Comparison of ENCODE assay signal across 1 cellular context in the genomic region with DNA sequence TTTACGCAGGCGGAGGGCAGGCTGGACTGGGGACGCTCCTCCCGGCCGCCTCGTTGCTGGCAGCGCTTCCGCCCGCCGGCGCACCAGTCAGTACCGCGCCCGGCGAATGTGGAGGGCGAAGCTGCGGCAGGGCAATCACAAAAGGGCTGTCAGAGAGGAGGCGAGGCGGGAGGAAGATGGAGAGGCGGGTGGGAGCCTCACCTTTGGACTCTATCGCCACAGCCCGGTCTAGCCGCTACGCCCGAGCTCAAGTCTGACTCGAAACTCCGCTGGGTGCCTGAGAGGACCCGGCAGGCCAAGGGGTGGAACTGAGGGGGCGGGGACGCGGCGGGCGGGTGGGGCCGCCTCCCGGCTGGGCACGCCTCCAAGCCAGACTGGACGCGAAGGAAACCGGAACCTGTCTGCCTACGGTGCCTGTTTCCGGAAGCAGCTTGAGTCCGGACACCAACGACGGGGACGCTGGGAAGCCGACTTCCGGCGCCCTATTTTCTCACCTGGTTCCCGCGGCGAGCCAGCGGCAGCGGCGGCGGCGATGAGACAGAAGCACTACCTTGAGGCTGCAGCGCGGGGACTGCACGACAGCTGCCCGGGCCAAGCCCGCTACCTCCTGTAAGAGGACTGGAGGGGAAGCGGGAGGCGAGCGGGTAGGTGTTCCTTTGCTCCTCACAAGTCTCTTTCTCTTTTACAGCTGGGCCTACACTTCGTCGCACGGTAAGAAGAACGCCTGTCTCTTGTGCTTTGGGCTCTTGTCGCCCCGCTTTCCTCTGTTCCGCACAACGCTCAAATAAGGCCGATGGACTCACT.
A peak's percentile ranks its signal among the peaks of the same experiment; 100 is the strongest.
TF ChIP-seq lines count a peak whose summit lies in the region.

A gene (plus strand): TSS at position 483 of the 804 bp plus-strand sequence.

TF ChIP-seq in HepG2, 621 proteins besides CTCF, POLR2A, EP300 and RAD21 (continued from another document and continues in another):
- TF ChIP-seq, protein P1, sequence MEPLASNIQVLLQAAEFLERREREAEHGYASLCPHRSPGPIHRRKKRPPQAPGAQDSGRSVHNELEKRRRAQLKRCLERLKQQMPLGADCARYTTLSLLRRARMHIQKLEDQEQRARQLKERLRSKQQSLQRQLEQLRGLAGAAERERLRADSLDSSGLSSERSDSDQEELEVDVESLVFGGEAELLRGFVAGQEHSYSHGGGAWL (CRISPR knock-in tag; IDR thresholded peaks at IDR 0.05): peak; percentile 63; the same call in 1 of the 2 replicates
- TF ChIP-seq MAZ (IDR thresholded peaks at IDR 0.05; ENCODE audit: borderline replicate concordance, low read depth, low read length): peak; percentile 83
- TF ChIP-seq MAZ (CRISPR knock-in tag; IDR thresholded peaks at IDR 0.05; ENCODE audit: low read depth): peak; percentile 9; the same call in 1 of the 2 replicates
- TF ChIP-seq ATF7-NPFF (CRISPR knock-in tag; IDR thresholded peaks at IDR 0.05; ENCODE audit: low read depth): peak; percentile 20; the same call in 1 of the 2 replicates
- no peak for TF ChIP-seq HMGA1 (CRISPR knock-in tag; conservative IDR thresholded peaks at IDR 0.05)
- peak; percentile 85 for TF ChIP-seq HNF4G (IDR thresholded peaks at IDR 0.05; ENCODE audit: borderline replicate concordance, low read depth, low read length)
- TF ChIP-seq HNF4G (CRISPR knock-in tag; IDR thresholded peaks at IDR 0.05; ENCODE audit: borderline replicate concordance, low read depth): peak; percentile 88; the same call in 1 of the 2 replicates
- TF ChIP-seq, protein P2, sequence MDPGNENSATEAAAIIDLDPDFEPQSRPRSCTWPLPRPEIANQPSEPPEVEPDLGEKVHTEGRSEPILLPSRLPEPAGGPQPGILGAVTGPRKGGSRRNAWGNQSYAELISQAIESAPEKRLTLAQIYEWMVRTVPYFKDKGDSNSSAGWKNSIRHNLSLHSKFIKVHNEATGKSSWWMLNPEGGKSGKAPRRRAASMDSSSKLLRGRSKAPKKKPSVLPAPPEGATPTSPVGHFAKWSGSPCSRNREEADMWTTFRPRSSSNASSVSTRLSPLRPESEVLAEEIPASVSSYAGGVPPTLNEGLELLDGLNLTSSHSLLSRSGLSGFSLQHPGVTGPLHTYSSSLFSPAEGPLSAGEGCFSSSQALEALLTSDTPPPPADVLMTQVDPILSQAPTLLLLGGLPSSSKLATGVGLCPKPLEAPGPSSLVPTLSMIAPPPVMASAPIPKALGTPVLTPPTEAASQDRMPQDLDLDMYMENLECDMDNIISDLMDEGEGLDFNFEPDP (CRISPR knock-in tag; conservative IDR thresholded peaks at IDR 0.05): no peak
- TF ChIP-seq, protein P3, sequence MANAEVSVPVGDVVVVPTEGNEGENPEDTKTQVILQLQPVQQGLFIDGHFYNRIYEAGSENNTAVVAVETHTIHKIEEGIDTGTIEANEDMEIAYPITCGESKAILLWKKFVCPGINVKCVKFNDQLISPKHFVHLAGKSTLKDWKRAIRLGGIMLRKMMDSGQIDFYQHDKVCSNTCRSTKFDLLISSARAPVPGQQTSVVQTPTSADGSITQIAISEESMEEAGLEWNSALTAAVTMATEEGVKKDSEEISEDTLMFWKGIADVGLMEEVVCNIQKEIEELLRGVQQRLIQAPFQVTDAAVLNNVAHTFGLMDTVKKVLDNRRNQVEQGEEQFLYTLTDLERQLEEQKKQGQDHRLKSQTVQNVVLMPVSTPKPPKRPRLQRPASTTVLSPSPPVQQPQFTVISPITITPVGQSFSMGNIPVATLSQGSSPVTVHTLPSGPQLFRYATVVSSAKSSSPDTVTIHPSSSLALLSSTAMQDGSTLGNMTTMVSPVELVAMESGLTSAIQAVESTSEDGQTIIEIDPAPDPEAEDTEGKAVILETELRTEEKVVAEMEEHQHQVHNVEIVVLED (CRISPR knock-in tag; IDR thresholded peaks at IDR 0.05; ENCODE audit: borderline replicate concordance): peak; percentile 85
- TF ChIP-seq, protein P4, sequence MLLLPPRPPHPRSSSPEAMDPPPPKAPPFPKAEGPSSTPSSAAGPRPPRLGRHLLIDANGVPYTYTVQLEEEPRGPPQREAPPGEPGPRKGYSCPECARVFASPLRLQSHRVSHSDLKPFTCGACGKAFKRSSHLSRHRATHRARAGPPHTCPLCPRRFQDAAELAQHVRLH (CRISPR knock-in tag; IDR thresholded peaks at IDR 0.05; ENCODE audit: borderline replicate concordance, low read depth): peak; percentile 99
- no peak for TF ChIP-seq TEAD2 (CRISPR knock-in tag; IDR thresholded peaks at IDR 0.05)
- no peak for TF ChIP-seq SIX4 (CRISPR knock-in tag; IDR thresholded peaks at IDR 0.05)
- TF ChIP-seq, protein P5, sequence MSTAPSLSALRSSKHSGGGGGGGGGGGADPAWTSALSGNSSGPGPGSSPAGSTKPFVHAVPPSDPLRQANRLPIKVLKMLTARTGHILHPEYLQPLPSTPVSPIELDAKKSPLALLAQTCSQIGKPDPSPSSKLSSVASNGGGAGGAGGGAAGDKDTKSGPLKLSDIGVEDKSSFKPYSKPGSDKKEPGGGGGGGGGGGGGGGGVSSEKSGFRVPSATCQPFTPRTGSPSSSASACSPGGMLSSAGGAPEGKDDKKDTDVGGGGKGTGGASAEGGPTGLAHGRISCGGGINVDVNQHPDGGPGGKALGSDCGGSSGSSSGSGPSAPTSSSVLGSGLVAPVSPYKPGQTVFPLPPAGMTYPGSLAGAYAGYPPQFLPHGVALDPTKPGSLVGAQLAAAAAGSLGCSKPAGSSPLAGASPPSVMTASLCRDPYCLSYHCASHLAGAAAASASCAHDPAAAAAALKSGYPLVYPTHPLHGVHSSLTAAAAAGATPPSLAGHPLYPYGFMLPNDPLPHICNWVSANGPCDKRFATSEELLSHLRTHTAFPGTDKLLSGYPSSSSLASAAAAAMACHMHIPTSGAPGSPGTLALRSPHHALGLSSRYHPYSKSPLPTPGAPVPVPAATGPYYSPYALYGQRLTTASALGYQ (CRISPR knock-in tag; IDR thresholded peaks at IDR 0.05): peak; percentile 48; the same call in 1 of the 2 replicates
- TF ChIP-seq, protein P6, sequence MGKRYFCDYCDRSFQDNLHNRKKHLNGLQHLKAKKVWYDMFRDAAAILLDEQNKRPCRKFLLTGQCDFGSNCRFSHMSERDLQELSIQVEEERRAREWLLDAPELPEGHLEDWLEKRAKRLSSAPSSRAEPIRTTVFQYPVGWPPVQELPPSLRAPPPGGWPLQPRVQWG (CRISPR knock-in tag; IDR thresholded peaks at IDR 0.05; ENCODE audit: borderline replicate concordance, low read depth): no peak
- TF ChIP-seq, protein P7, sequence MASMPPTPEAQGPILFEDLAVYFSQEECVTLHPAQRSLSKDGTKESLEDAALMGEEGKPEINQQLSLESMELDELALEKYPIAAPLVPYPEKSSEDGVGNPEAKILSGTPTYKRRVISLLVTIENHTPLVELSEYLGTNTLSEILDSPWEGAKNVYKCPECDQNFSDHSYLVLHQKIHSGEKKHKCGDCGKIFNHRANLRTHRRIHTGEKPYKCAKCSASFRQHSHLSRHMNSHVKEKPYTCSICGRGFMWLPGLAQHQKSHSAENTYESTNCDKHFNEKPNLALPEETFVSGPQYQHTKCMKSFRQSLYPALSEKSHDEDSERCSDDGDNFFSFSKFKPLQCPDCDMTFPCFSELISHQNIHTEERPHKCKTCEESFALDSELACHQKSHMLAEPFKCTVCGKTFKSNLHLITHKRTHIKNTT (CRISPR knock-in tag; IDR thresholded peaks at IDR 0.05): no peak
- TF ChIP-seq, protein P8, sequence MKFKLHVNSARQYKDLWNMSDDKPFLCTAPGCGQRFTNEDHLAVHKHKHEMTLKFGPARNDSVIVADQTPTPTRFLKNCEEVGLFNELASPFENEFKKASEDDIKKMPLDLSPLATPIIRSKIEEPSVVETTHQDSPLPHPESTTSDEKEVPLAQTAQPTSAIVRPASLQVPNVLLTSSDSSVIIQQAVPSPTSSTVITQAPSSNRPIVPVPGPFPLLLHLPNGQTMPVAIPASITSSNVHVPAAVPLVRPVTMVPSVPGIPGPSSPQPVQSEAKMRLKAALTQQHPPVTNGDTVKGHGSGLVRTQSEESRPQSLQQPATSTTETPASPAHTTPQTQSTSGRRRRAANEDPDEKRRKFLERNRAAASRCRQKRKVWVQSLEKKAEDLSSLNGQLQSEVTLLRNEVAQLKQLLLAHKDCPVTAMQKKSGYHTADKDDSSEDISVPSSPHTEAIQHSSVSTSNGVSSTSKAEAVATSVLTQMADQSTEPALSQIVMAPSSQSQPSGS (CRISPR knock-in tag; IDR thresholded peaks at IDR 0.05): peak; percentile 51; the same call in 1 of the 2 replicates
- TF ChIP-seq, protein P9, sequence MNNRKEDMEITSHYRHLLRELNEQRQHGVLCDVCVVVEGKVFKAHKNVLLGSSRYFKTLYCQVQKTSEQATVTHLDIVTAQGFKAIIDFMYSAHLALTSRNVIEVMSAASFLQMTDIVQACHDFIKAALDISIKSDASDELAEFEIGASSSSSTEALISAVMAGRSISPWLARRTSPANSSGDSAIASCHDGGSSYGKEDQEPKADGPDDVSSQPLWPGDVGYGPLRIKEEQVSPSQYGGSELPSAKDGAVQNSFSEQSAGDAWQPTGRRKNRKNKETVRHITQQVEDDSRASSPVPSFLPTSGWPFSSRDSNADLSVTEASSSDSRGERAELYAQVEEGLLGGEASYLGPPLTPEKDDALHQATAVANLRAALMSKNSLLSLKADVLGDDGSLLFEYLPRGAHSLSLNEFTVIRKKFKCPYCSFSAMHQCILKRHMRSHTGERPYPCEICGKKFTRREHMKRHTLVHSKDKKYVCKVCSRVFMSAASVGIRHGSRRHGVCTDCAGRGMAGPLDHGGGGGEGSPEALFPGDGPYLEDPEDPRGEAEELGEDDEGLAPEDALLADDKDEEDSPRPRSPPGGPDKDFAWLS (CRISPR knock-in tag; IDR thresholded peaks at IDR 0.05; ENCODE audit: borderline replicate concordance): no peak
- TF ChIP-seq HNRNPUL1 (IDR thresholded peaks at IDR 0.05; ENCODE audit: low read depth, low read length): no peak
- TF ChIP-seq ZNF543 (CRISPR knock-in tag; IDR thresholded peaks at IDR 0.05): peak; percentile 96
- no peak for TF ChIP-seq ZNF878 (CRISPR knock-in tag; IDR thresholded peaks at IDR 0.05)
- no peak for TF ChIP-seq NFRKB (IDR thresholded peaks at IDR 0.05)
- TF ChIP-seq ZNF773 (CRISPR knock-in tag; IDR thresholded peaks at IDR 0.05; ENCODE audit: borderline replicate concordance): no peak; the same call in 1 of the 2 replicates
- TF ChIP-seq SAP130 (CRISPR knock-in tag; IDR thresholded peaks at IDR 0.05; ENCODE audit: low read depth): peak; percentile 95
- peak; percentile 77 for TF ChIP-seq SIN3B (IDR thresholded peaks at IDR 0.05; ENCODE audit: low read length)
- no peak; the same call in 1 of the 2 replicates for TF ChIP-seq CENPT (CRISPR knock-in tag; IDR thresholded peaks at IDR 0.05; ENCODE audit: low read depth)
- TF ChIP-seq, protein P10, sequence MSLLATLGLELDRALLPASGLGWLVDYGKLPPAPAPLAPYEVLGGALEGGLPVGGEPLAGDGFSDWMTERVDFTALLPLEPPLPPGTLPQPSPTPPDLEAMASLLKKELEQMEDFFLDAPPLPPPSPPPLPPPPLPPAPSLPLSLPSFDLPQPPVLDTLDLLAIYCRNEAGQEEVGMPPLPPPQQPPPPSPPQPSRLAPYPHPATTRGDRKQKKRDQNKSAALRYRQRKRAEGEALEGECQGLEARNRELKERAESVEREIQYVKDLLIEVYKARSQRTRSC (CRISPR knock-in tag; IDR thresholded peaks at IDR 0.05; ENCODE audit: low read depth): no peak
- TF ChIP-seq HDAC1 (CRISPR knock-in tag; IDR thresholded peaks at IDR 0.05): peak; percentile 94
- no peak for TF ChIP-seq ZNF660 (CRISPR knock-in tag; IDR thresholded peaks at IDR 0.05; ENCODE audit: borderline replicate concordance, low read depth)
- no peak for TF ChIP-seq RAD51 (IDR thresholded peaks at IDR 0.05; ENCODE audit: borderline replicate concordance)
- no peak for TF ChIP-seq CBX2 (IDR thresholded peaks at IDR 0.05; ENCODE audit: low read depth, low read length)
- no peak for TF ChIP-seq CBX2 (CRISPR knock-in tag; IDR thresholded peaks at IDR 0.05; ENCODE audit: low read depth)
- no peak for TF ChIP-seq RNF2 (conservative IDR thresholded peaks at IDR 0.05; ENCODE audit: low read depth)
- TF ChIP-seq, protein P11, sequence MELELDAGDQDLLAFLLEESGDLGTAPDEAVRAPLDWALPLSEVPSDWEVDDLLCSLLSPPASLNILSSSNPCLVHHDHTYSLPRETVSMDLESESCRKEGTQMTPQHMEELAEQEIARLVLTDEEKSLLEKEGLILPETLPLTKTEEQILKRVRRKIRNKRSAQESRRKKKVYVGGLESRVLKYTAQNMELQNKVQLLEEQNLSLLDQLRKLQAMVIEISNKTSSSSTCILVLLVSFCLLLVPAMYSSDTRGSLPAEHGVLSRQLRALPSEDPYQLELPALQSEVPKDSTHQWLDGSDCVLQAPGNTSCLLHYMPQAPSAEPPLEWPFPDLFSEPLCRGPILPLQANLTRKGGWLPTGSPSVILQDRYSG (CRISPR knock-in tag; IDR thresholded peaks at IDR 0.05): 0 out of 2 replicates have a peak, but pooled peaks have one; percentile 57
- TF ChIP-seq ZC3H4 (CRISPR knock-in tag; IDR thresholded peaks at IDR 0.05; ENCODE audit: borderline replicate concordance): no peak
- TF ChIP-seq MTF1 (CRISPR knock-in tag; IDR thresholded peaks at IDR 0.05): no peak
- TF ChIP-seq ZNF335 (CRISPR knock-in tag; IDR thresholded peaks at IDR 0.05): no peak; the same call in 1 of the 2 replicates
- TF ChIP-seq SPEN (CRISPR knock-in tag; IDR thresholded peaks at IDR 0.05; ENCODE audit: low read depth): peak; percentile 93
- peak; percentile 75; the same call in 1 of the 2 replicates for TF ChIP-seq ZNF672 (CRISPR knock-in tag; IDR thresholded peaks at IDR 0.05)
- TF ChIP-seq ELF4 (CRISPR knock-in tag; IDR thresholded peaks at IDR 0.05; ENCODE audit: borderline replicate concordance): no peak
- no peak; the same call in 1 of the 2 replicates for TF ChIP-seq RFXANK (CRISPR knock-in tag; IDR thresholded peaks at IDR 0.05)
- TF ChIP-seq HOXA7 (CRISPR knock-in tag; IDR thresholded peaks at IDR 0.05): no peak
- no peak for TF ChIP-seq ZNF10 (CRISPR knock-in tag; IDR thresholded peaks at IDR 0.05; ENCODE audit: borderline replicate concordance, low read depth)
- TF ChIP-seq ZBTB42 (CRISPR knock-in tag; IDR thresholded peaks at IDR 0.05): no peak
- no peak for TF ChIP-seq ZNF251 (CRISPR knock-in tag; IDR thresholded peaks at IDR 0.05)
- no peak for TF ChIP-seq MZF1 (CRISPR knock-in tag; IDR thresholded peaks at IDR 0.05; ENCODE audit: borderline replicate concordance)
- TF ChIP-seq PPARG (CRISPR knock-in tag; conservative IDR thresholded peaks at IDR 0.05): peak; percentile 47
- no peak for TF ChIP-seq FOXA1 (IDR thresholded peaks at IDR 0.05)
- no peak for TF ChIP-seq FOXA1 (CRISPR knock-in tag; IDR thresholded peaks at IDR 0.05)
- TF ChIP-seq, protein P12, sequence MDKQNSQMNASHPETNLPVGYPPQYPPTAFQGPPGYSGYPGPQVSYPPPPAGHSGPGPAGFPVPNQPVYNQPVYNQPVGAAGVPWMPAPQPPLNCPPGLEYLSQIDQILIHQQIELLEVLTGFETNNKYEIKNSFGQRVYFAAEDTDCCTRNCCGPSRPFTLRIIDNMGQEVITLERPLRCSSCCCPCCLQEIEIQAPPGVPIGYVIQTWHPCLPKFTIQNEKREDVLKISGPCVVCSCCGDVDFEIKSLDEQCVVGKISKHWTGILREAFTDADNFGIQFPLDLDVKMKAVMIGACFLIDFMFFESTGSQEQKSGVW (CRISPR knock-in tag; IDR thresholded peaks at IDR 0.05; ENCODE audit: borderline replicate concordance): no peak
- peak; percentile 33; the same call in 1 of the 2 replicates for TF ChIP-seq CBX5 (CRISPR knock-in tag; IDR thresholded peaks at IDR 0.05; ENCODE audit: borderline replicate concordance)
- peak; percentile 13 for TF ChIP-seq MED8 (CRISPR knock-in tag; IDR thresholded peaks at IDR 0.05; ENCODE audit: insufficient replicate concordance)
- TF ChIP-seq ZFP36L2 (CRISPR knock-in tag; IDR thresholded peaks at IDR 0.05): no peak; the same call in 1 of the 2 replicates
